9 cellular contexts compared by ENCODE assay signal in the genomic region with DNA sequence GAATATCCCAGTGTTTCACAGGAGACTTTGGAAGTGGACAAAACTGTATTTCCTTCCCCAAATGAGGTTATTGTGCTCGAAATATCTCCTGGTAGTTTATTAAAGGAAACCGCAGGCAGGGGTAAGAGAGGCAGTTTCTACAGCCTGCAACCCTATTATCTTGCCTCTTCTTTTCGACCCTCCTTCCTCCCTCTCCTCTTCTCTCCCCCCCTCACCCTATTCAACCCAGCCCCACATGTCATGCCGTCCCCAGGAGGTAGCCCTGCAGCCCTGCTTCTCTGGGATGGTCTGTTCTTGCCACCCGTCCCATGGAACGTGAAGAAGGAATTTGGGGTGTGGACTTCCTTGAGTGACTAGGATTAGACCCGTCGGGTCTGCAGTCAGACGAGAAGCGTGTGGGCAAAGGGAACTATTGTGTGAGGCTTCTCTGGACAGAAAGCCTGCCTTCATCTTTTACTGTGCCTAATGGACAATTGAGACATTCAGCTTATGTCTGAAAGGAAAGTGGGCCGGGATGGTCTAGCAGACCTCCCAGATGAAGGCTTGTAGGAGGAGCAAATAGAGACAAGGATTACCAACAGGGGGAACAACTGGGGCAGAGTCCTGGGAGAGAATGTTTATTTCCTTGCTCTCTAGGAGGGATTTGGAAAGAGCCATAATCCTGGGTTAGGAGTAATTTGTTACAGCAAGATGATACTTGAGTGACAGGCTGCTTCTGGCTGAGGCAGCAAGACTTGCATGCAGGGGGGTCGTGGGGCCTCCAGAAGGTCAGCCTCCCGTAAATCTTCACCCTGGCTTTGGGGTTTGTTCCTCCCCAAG.
DNase-seq lines count a peak whose midpoint lies in the region; ATAC-seq and TF ChIP-seq lines count a peak whose summit lies in the region.
"Had no signal": no experiment of that assay in that cellular context is flagged by ENCODE, and none has a peak within 500 bp of the region (broad histone marks: within the 10 kb centered on the region; RNA-seq: fewer than 3 reads in every experiment).

No MANE protein-coding gene starts in this region.

- H3K4me3 ChIP-seq in NB4 (ENCODE audit: low read depth, low read length) (no peak overlapping the region), coronary artery (peak overlapping the region; percentile 7), suprapubic skin (no peak overlapping the region)

- no peak for TF ChIP-seq EP300 in suprapubic skin (IDR thresholded peaks at IDR 0.05)

- DNase-seq in NB4 (ENCODE audit: low read depth): peak; percentile 20
- no peak for DNase-seq in coronary artery (ENCODE audit: low spot score)
- DNase-seq in left kidney (ENCODE audit: low read depth, low spot score): peak; percentile 80
- DNase-seq in suprapubic skin (ENCODE audit: low spot score in 2 of 2): no peak
- no peak for DNase-seq in activated gamma-delta T cell (lab: John Stamatoyannopoulos, UW)
- DNase-seq in stimulated activated CD8-positive, alpha-beta memory T cell treated with anti-CD3 and anti-CD28 coated beads, Interleukin-4, amount 100 ng/mL, for 48 hours: no peak
- DNase-seq: kidney glomerular epithelial cell had no signal

- peaks cover 42% of the 10 kb centered on the region for H3K4me1 ChIP-seq in suprapubic skin

- H3K27me3 ChIP-seq in suprapubic skin: no peaks in the 10 kb centered on the region

- TF ChIP-seq CTCF in NB4 (IDR thresholded peaks at IDR 0.05; ENCODE audit: low read depth, low read length) (no peak), coronary artery (IDR thresholded peaks at IDR 0.05) (no peak), suprapubic skin (IDR thresholded peaks at IDR 0.05) (no peak)

- no peaks in the 10 kb centered on the region for H3K9me3 ChIP-seq in suprapubic skin

- ATAC-seq in GM21786 (IDR thresholded peaks at IDR 0.05; ENCODE audit: unreplicated experiment) (no peak), HG03378 (IDR thresholded peaks at IDR 0.05; ENCODE audit: unreplicated experiment) (no peak)

- TF ChIP-seq POLR2A in NB4 (IDR thresholded peaks at IDR 0.05; ENCODE audit: extremely low read depth, insufficient read length) (no peak), suprapubic skin (IDR thresholded peaks at IDR 0.05) (no peak)

- H3K36me3 ChIP-seq in suprapubic skin: no peaks in the 10 kb centered on the region

- 43% methylated on average over 13 of the region's 13 CpGs for WGBS in suprapubic skin

- H3K27ac ChIP-seq in coronary artery (peak overlapping the region; percentile 66 to 74), suprapubic skin (peak overlapping the region; percentile 42)

Comparison
In these comparisons a context has a peak if more than half of its experiments do, and no peak if none do; other contexts are left out.
1. DNase-seq: peak in NB4 (single experiment) and left kidney (single experiment); none in coronary artery (single experiment), suprapubic skin (0 of 2), activated gamma-delta T cell (single experiment) and stimulated activated CD8-positive, alpha-beta memory T cell treated with anti-CD3 and anti-CD28 coated beads, Interleukin-4, amount 100 ng/mL, for 48 hours (single experiment).